ENCODE assay signal across 8 cellular contexts in the genomic region with DNA sequence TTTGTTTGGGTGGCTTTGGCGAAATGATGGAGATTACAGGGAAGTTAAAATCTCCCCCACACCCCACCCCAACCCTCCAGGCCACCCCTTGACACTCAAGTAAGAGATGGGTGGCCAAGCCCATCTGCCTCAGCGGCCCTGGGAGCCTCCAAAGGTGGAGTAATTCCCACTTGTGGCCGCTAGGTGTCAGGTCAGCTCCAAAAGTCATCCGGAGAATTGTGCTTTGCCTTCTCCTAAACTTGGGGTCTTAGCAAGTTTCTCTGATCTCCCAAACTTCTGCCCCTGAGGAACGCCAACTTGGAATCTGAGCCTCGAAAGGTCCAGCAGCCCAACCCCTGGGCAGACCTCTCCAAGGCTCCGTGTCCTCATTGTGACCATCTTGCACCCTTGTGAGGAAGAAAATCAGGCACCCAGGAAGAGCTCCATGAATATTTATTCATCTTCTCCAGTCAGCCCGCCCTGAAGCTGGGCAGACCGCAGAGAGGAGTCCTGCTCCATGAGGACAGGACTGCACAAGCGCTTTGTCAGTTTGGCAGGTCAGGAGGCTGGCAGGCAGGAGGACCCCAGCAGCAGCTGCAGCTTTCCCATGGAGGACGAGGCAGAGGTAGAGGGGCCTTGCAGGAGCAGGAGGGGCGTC. TPM values are rescaled to one million over a fixed set of nuclear protein-coding genes. Genes with fewer than 3 reads are reported as not detected.
DNase-seq lines count a peak whose midpoint lies in the region; ATAC-seq and TF ChIP-seq lines count a peak whose summit lies in the region.

No MANE protein-coding gene starts in this region.

- in situ Hi-C loops in SK-MEL-5 (cut with HindIII; ENCODE audit: low pct_unique_long_range_greater_than_20kb, low sequenced_read_pairs), result no loop called here

- DNase-seq in DMS114 treated with DMSO at 0.1 percent for 48 hours (lab: John Stamatoyannopoulos, UW; ENCODE audit: unreplicated experiment) (peak; percentile 26), HT1080 (ENCODE audit: low read depth) (peak; percentile 37), SK-MEL-5 (ENCODE audit: low read depth, low spot score) (peak; percentile 59), left cardiac atrium (peak; percentile 68), sigmoid colon (peak; percentile 77), amniotic stem cell (lab: John Stamatoyannopoulos, UW) (no peak)
- DNase-seq in activated naive CD4-positive, alpha-beta T cell treated with anti-CD3 and anti-CD28 coated beads, Interleukin-2, amount 50 U/mL, for 72 hours (ENCODE audit: low spot score in 2 of 2), result peak in 1 of 2 donors; percentile 71

- intact Hi-C loops in left cardiac atrium (cut with DNase I) (loop anchor here in 1 of 2 donors (5.0 kb wide), 1 partner anchor 444 kb away; no protein-coding TSS in a partner anchor), sigmoid colon (cut with DNase I) (loop anchor here (1.0 to 5.0 kb wide), 2 partner anchors 221 to 444 kb away; no protein-coding TSS in a partner anchor)

- TF ChIP-seq CTCF in sigmoid colon (IDR thresholded peaks at IDR 0.05), result peak; percentile 57 to 88 (median 82)

- no peak overlapping the region for H3K27ac Mint-ChIP-seq in activated naive CD4-positive, alpha-beta T cell treated with anti-CD3 and anti-CD28 coated beads, Interleukin-2, amount 50 U/mL, for 72 hours

- no peaks in the 10 kb centered on the region for H3K9me3 ChIP-seq in sigmoid colon

- no peaks in the 10 kb centered on the region for H3K9me3 Mint-ChIP-seq in activated naive CD4-positive, alpha-beta T cell treated with anti-CD3 and anti-CD28 coated beads, Interleukin-2, amount 50 U/mL, for 72 hours

- no peak overlapping the region for H3K4me3 ChIP-seq in sigmoid colon

- WGBS in sigmoid colon, 2 donors, result 24 to 34% methylated on average over 12 of the region's 12 CpGs

- peak; percentile 55 to 63 for ATAC-seq in activated naive CD4-positive, alpha-beta T cell treated with anti-CD3 and anti-CD28 coated beads, Interleukin-2, amount 50 U/mL, for 72 hours
- ATAC-seq in left cardiac atrium (peak; percentile 48 to 56), HG03565 (IDR thresholded peaks at IDR 0.05; ENCODE audit: unreplicated experiment) (no peak)

- H3K27me3 ChIP-seq in sigmoid colon, result peaks cover 0 to 8% (median 0%) of the 10 kb centered on the region in 3 donors

- no peak for TF ChIP-seq EP300 in sigmoid colon (IDR thresholded peaks at IDR 0.05)

- no peak overlapping the region for H3K27ac ChIP-seq in sigmoid colon

- H3K4me1 ChIP-seq in sigmoid colon, result no peaks in the 10 kb centered on the region

- H3K36me3 Mint-ChIP-seq in activated naive CD4-positive, alpha-beta T cell treated with anti-CD3 and anti-CD28 coated beads, Interleukin-2, amount 50 U/mL, for 72 hours, result no peaks in the 10 kb centered on the region

- no peaks in the 10 kb centered on the region for H3K36me3 ChIP-seq in sigmoid colon

- TF ChIP-seq POLR2A in sigmoid colon (IDR thresholded peaks at IDR 0.05), result no peak

RNA-seq across cellular contexts. Expression of a gene that starts 46.7 kb away (rescaled TPM):
- not detected in 2 replicates for total RNA-seq in HT1080 (2014; rRNA removed; shearing (Covaris generic))
- not detected in 2 replicates for polyA plus RNA-seq in HT1080 (2015; cell fraction: cytosol; rRNA removed)
- not detected in 2 replicates for polyA plus RNA-seq in HT1080 (2015; cell fraction: nucleus; rRNA removed)
- total RNA-seq in SK-MEL-5 (2014; rRNA removed; shearing (Covaris generic)), result not detected in 2 replicates
- polyA plus RNA-seq in SK-MEL-5 (2015; cell fraction: cytosol; rRNA removed), result not detected in 2 replicates
- not detected in 2 replicates for polyA plus RNA-seq in SK-MEL-5 (2015; cell fraction: nucleus; rRNA removed)
- total RNA-seq in activated naive CD4-positive, alpha-beta T cell treated with anti-CD3 and anti-CD28 coated beads, Interleukin-2, amount 50 U/mL, for 72 hours, result not detected
- total RNA-seq in left cardiac atrium, result not detected
- not detected for total RNA-seq in sigmoid colon
- not detected for polyA plus RNA-seq in sigmoid colon
